ENCODE assay signal across 8 cellular contexts in the genomic region with DNA sequence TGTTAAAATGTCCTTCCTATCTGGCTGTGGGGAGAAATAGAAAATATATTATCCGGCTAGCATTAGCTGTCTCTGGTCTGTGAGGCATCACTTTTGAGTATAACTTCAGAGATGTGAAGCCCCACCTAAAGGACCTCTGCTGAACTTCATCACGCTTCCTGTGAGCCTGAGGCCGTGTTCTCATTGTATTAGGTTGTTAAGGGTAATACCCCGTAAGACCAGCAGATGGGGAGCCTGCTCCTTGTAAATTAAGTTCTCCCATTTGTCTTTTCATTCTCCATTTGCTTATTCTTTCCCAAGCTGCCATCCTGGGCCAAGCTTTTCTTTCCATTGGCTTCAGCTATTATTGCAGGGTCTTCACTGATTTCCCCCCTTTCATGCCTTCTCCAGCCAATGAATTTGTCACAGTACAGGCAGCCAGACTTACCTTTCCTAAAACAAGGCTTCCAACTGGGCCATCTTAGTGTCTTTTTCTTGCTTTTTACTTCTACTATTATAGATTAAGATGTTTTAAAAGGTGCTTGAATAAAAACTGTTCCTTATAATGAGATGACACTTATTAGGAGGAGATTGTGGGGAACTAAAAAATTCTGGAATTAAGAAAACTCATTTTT. TPM values are rescaled to one million over a fixed set of nuclear protein-coding genes. Genes with fewer than 3 reads are reported as not detected.
DNase-seq lines count a peak whose midpoint lies in the region; ATAC-seq and TF ChIP-seq lines count a peak whose summit lies in the region.

No MANE protein-coding gene starts in this region.

- TF ChIP-seq CTCF in CD8-positive, alpha-beta T cell (IDR thresholded peaks at IDR 0.05), result peak; percentile 84
- TF ChIP-seq CTCF in colonic mucosa (IDR thresholded peaks at IDR 0.05) (peak; percentile 80), right lobe of liver (IDR thresholded peaks at IDR 0.05) (peak; percentile 65 to 77 (median 74))

- WGBS in right lobe of liver (ENCODE audit: insufficient coverage, low coverage, low lambda C conversion rate, missing lambda C conversion rate), result 0% methylated on average over 4 of the region's 4 CpGs

- H3K4me1 Mint-ChIP-seq in CD8-positive, alpha-beta T cell (ENCODE audit: low read depth), result peaks cover 7% of the 10 kb centered on the region

- CTCF ChIA-PET in CD8-positive, alpha-beta T cell (lab: Charles Lee), result interaction anchor here (0.6 to 2.2 kb wide), 27 partner anchors 9 to 332 kb away, joined by 3 to 14 read pairs (median 3); no protein-coding TSS in a partner anchor

- peaks cover 77% of the 10 kb centered on the region for H3K36me3 Mint-ChIP-seq in CD8-positive, alpha-beta T cell

- H3K4me1 ChIP-seq in CD8-positive, alpha-beta T cell (ENCODE audit: insufficient read depth, low read length), result peaks cover 4% of the 10 kb centered on the region
- H3K4me1 ChIP-seq in colonic mucosa (no peaks in the 10 kb centered on the region), right lobe of liver (peaks cover 0 to 3% (median 0%) of the 10 kb centered on the region in 4 donors)

- peak; percentile 36 to 79 (median 70) for DNase-seq in CD8-positive, alpha-beta T cell
- peak; percentile 75 to 89 for DNase-seq in NCI-H524 (lab: John Stamatoyannopoulos, UW)
- peak; percentile 45 to 52 for DNase-seq in activated CD4-positive, alpha-beta T cell treated with anti-CD3 and anti-CD28 coated beads for 24 hours (ENCODE audit: low read depth in 2 of 2)
- DNase-seq in colonic mucosa, result peak; percentile 71
- peak in 2 of 3 donors; percentile 36 to 60 for DNase-seq in right lobe of liver
- peak; percentile 25 for DNase-seq in stimulated activated CD8-positive, alpha-beta memory T cell treated with anti-CD3 and anti-CD28 coated beads, Interleukin-12 subunit alpha, Interleukin-12 subunit beta, amount 100 ng/mL, for 4 hours (ENCODE audit: low read depth)

- intact Hi-C loops in CD8-positive, alpha-beta T cell (cut with DNase I, micrococcal nuclease), result loop anchor here (1.0 to 10.0 kb wide), 12 partner anchors 11 to 331 kb away; a partner anchor contains a TSS
- intact Hi-C loops in colonic mucosa (cut with DNase I), result loop anchor here (5.0 kb wide), 2 partner anchors 166 to 276 kb away; no protein-coding TSS in a partner anchor
- intact Hi-C loops in right lobe of liver (cut with DNase I), result loop anchor here (5.0 to 10.0 kb wide), 2 partner anchors 263 to 276 kb away; no protein-coding TSS in a partner anchor

- no peak overlapping the region for H3K4me3 Mint-ChIP-seq in CD8-positive, alpha-beta T cell

- POLR2A ChIA-PET in CD8-positive, alpha-beta T cell (lab: Charles Lee), result interaction anchor here (0.6 to 1.2 kb wide), 7 partner anchors 9 to 276 kb away, joined by 3 to 7 read pairs (median 4); a partner anchor contains a TSS

- peaks cover 27% of the 10 kb centered on the region for H3K36me3 ChIP-seq in CD8-positive, alpha-beta T cell (ENCODE audit: insufficient read depth, low read length)
- no peaks in the 10 kb centered on the region for H3K36me3 ChIP-seq in colonic mucosa
- peaks cover 0 to 31% (median 0%) of the 10 kb centered on the region in 4 donors for H3K36me3 ChIP-seq in right lobe of liver

- no peak for TF ChIP-seq POLR2A in right lobe of liver (IDR thresholded peaks at IDR 0.05)

- H3K27me3 Mint-ChIP-seq in CD8-positive, alpha-beta T cell (ENCODE audit: low read depth), result no peaks in the 10 kb centered on the region

- no peaks in the 10 kb centered on the region for H3K9me3 ChIP-seq in CD8-positive, alpha-beta T cell (ENCODE audit: low read length)
- H3K9me3 ChIP-seq in colonic mucosa, result no peaks in the 10 kb centered on the region
- H3K9me3 ChIP-seq in right lobe of liver, result no peaks in the 10 kb centered on the region

- no peak overlapping the region for H3K27ac ChIP-seq in CD8-positive, alpha-beta T cell (ENCODE audit: low read depth, low read length)
- H3K27ac ChIP-seq in colonic mucosa (no peak overlapping the region), right lobe of liver (no peak overlapping the region)

- no peak overlapping the region for H3K4me3 ChIP-seq in CD8-positive, alpha-beta T cell (ENCODE audit: low read depth, low read length)
- H3K4me3 ChIP-seq in colonic mucosa (no peak overlapping the region), right lobe of liver (no peak overlapping the region)

- H3K27me3 ChIP-seq in CD8-positive, alpha-beta T cell (ENCODE audit: insufficient read depth, low read length), result no peaks in the 10 kb centered on the region
- H3K27me3 ChIP-seq in colonic mucosa (no peaks in the 10 kb centered on the region), right lobe of liver (no peaks in the 10 kb centered on the region)

- peak overlapping the region; percentile 45 for H3K27ac Mint-ChIP-seq in CD8-positive, alpha-beta T cell

- ATAC-seq in CD8-positive, alpha-beta T cell, result peak; percentile 100
- ATAC-seq in GM19397 (IDR thresholded peaks at IDR 0.05; ENCODE audit: unreplicated experiment) (peak; percentile 89), HG03460 (IDR thresholded peaks at IDR 0.05; ENCODE audit: unreplicated experiment) (peak; percentile 99), right lobe of liver (peak; percentile 92 to 95 (median 94))

- no peak overlapping the region for H3K9ac ChIP-seq in colonic mucosa (ENCODE audit: low read depth in 2 of 2, low read length in 2 of 2)

- H3K9me3 Mint-ChIP-seq in CD8-positive, alpha-beta T cell, result no peaks in the 10 kb centered on the region

RNA-seq across cellular contexts. Expression of a gene that starts 12.4 kb away (rescaled TPM):
- total RNA-seq in CD8-positive, alpha-beta T cell, result 1 to 10 TPM; 3.8 to 4.9 TPM
- total RNA-seq in colonic mucosa (10 to 100 TPM; 26.7 to 38.4 TPM), right lobe of liver (10 to 100 TPM in 4 of 6 experiments, 1 to 10 TPM in 2; 9.5 to 23.7 (median 11.3) TPM)

RNA-seq across cellular contexts. Expression of a gene that starts 12.7 kb away (rescaled TPM):
- total RNA-seq in CD8-positive, alpha-beta T cell, result 10 to 100 TPM; 48.6 to 51.0 TPM
- total RNA-seq in colonic mucosa (10 to 100 TPM; 20.1 to 32.8 TPM), right lobe of liver (10 to 100 TPM; 10.4 to 21.3 (median 16.2) TPM)

RNA-seq across cellular contexts. Expression of a gene that starts 37.1 kb away (rescaled TPM):
- 1,000 to 10,000 TPM; 1,353 to 1,404 TPM for total RNA-seq in CD8-positive, alpha-beta T cell
- total RNA-seq in colonic mucosa (10 to 100 TPM; 49.4 to 59.5 TPM), right lobe of liver (10 to 100 TPM; 29.9 to 81.5 (median 36.7) TPM)

Comparison
In these comparisons a context has a peak if more than half of its experiments do, and no peak if none do; other contexts are left out.
1. DNase-seq: peak in every context shown above with its lines; median percentile 82 in NCI-H524; 71 in colonic mucosa; 70 in CD8-positive, alpha-beta T cell; 48 in activated CD4-positive, alpha-beta T cell treated with anti-CD3 and anti-CD28 coated beads for 24 hours; 48 in right lobe of liver; 25 in stimulated activated CD8-positive, alpha-beta memory T cell treated with anti-CD3 and anti-CD28 coated beads, Interleukin-12 subunit alpha, Interleukin-12 subunit beta, amount 100 ng/mL, for 4 hours.
2. RNA of a gene that starts 37.1 kb away (total RNA-seq): 1,353 to 1,404 TPM in CD8-positive, alpha-beta T cell; 49.4 to 59.5 TPM in colonic mucosa and 29.9 to 81.5 TPM in right lobe of liver; every median in the first group is over 10 times any median in the second.
3. Peak in every context shown above with its lines, with median percentiles within 50 percentile points of each other: ATAC-seq and CTCF ChIP-seq.